2 cellular contexts compared by ENCODE assay signal in the genomic region with DNA sequence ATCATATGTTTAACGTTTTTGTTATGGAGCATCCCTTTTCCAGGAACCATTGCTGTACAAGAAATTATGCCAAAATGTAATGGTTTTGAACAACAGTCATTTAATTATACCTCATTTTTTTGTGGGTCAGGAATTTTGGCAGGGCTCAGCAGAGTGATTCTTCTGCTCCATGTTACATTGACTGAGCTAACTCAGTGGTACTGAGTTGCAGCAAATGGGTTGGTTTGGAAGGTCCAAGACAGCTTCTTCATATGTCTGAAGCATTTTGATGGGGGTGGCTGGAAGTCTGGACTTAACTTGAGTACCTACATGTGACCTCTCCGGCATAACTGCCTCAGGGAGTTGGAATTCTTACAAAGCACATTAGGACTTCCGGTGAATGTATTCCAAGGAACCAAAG.
TF ChIP-seq lines count a peak whose summit lies in the region.

No MANE protein-coding gene starts in this region.

TF ChIP-seq in GM23338, 12 proteins besides CTCF, POLR2A, EP300 and RAD21:
- TF ChIP-seq ZNF462 (CRISPR knock-in tag; IDR thresholded peaks at IDR 0.05) (no peak), ZNF331 (CRISPR knock-in tag; IDR thresholded peaks at IDR 0.05; ENCODE audit: low read depth) (peak; percentile 97)
TF ChIP-seq in GM23338: peak in this region for 1.

TF ChIP-seq in K562, 482 proteins besides CTCF, POLR2A, EP300 and RAD21:
- TF ChIP-seq CEBPB (tag; IDR thresholded peaks at IDR 0.05) (no peak), TCF7L2 (IDR thresholded peaks at IDR 0.05; ENCODE audit: low read depth, low read length) (no peak)
